In genomic region chr16:7394936-7395335, GRCh38 we compare ENCODE assay signal across 28 cellular contexts.
"Had no signal": no experiment of that assay in that cellular context is flagged by ENCODE, and none has a peak within 500 bp of the region (broad histone marks: within the 10 kb centered on the region; RNA-seq: fewer than 3 reads in every experiment).

No MANE protein-coding gene starts in this region.

- H3K27ac Mint-ChIP-seq: immature natural killer cell; naive B cell; natural killer cell; stimulated activated naive B cell treated with anti-CD40 and anti-IgM and Interleukin-4, amounts not matched to agents 10 μg/mL and 1 μg/mL and 100 μg/mL, for 72 hours had no signal

- H2AFZ ChIP-seq: parathyroid adenoma had no signal

- H3K27me3 ChIP-seq: left lung, right atrium auricular region, tibial artery, upper lobe of right lung had no signal

- H3K9me3 Mint-ChIP-seq: neural crest cell had no signal

- H3K27me3 Mint-ChIP-seq: naive B cell; stimulated activated naive B cell treated with anti-CD40 and anti-IgM and Interleukin-4, amounts not matched to agents 10 μg/mL and 1 μg/mL and 100 μg/mL, for 72 hours had no signal

- H3K27ac ChIP-seq: left lung, lower lobe of right lung, parathyroid adenoma, right atrium auricular region, skin epidermis, suprapubic skin, thoracic aorta, tibial artery, upper lobe of right lung had no signal

- DNase-seq: immature natural killer cell; kidney; left colon; left lung; lower lobe of right lung; mammary epithelial cell; mesenchymal stem cell; naive B cell; natural killer cell; nucleus accumbens; stimulated activated CD4-positive, alpha-beta T cell treated with anti-CD3 and anti-CD28 coated beads, Interleukin-12 subunit alpha, Interleukin-12 subunit beta, amount 100 ng/mL, for 4 hours; stimulated activated CD4-positive, alpha-beta T cell treated with anti-CD3 and anti-CD28 coated beads, Interleukin-15, amount 100 ng/mL, for 24 hours; stimulated activated CD4-positive, alpha-beta T cell treated with anti-CD3 and anti-CD28 coated beads, Interleukin-2, amount 100 ng/mL, for 24 hours; stimulated activated CD4-positive, alpha-beta T cell treated with anti-CD3 and anti-CD28 coated beads, Interleukin-4, amount 100 ng/mL, for 1 hour; stimulated activated naive B cell treated with anti-CD40 and anti-IgM and Interleukin-4, amounts not matched to agents 10 μg/mL and 1 μg/mL and 100 μg/mL, for 72 hours; stimulated activated naive CD8-positive, alpha-beta T cell treated with anti-CD3 and anti-CD28 coated beads, Interleukin-15, Interleukin-2, amounts not matched to agents 100 U/mL and 50 U/mL, for 24 hours; tibial artery; trophoblast cell; upper lobe of right lung had no signal

- ATAC-seq: left colon; left lung; lower lobe of right lung; natural killer cell; sciatic nerve; stimulated activated naive B cell treated with anti-CD40 and anti-IgM and Interleukin-4, amounts not matched to agents 10 μg/mL and 1 μg/mL and 100 μg/mL, for 72 hours; stimulated activated naive CD8-positive, alpha-beta T cell treated with anti-CD3 and anti-CD28 coated beads, Interleukin-15, Interleukin-2, amounts not matched to agents 100 U/mL and 50 U/mL, for 24 hours; upper lobe of right lung had no signal

- H3K4me1 ChIP-seq: left lung, lower lobe of right lung, parathyroid adenoma, suprapubic skin, tibial artery, upper lobe of right lung had no signal

- FAIRE-seq: islet of Langerhans, kidney, urothelium cell line had no signal

- H3K36me3 ChIP-seq: left lung, lower lobe of right lung, right atrium auricular region, suprapubic skin, thoracic aorta, tibial artery, upper lobe of right lung had no signal

- H3K4me3 Mint-ChIP-seq: immature natural killer cell; natural killer cell; neural crest cell; stimulated activated naive B cell treated with anti-CD40 and anti-IgM and Interleukin-4, amounts not matched to agents 10 μg/mL and 1 μg/mL and 100 μg/mL, for 72 hours had no signal

- H3K4me1 Mint-ChIP-seq: immature natural killer cell; naive B cell; natural killer cell; neural crest cell; stimulated activated naive B cell treated with anti-CD40 and anti-IgM and Interleukin-4, amounts not matched to agents 10 μg/mL and 1 μg/mL and 100 μg/mL, for 72 hours had no signal

- H3K36me3 Mint-ChIP-seq: immature natural killer cell; naive B cell; natural killer cell; stimulated activated naive B cell treated with anti-CD40 and anti-IgM and Interleukin-4, amounts not matched to agents 10 μg/mL and 1 μg/mL and 100 μg/mL, for 72 hours had no signal

- H3K4me3 ChIP-seq: left lung, lower lobe of right lung, right atrium auricular region, skin epidermis, suprapubic skin, thoracic aorta, tibial artery, upper lobe of right lung had no signal

- H3K9me3 ChIP-seq: lower lobe of right lung, right atrium auricular region, suprapubic skin, thoracic aorta, tibial artery, upper lobe of right lung had no signal

- H3K9ac ChIP-seq: parathyroid adenoma had no signal

- H3K79me2 ChIP-seq: parathyroid adenoma had no signal
